In genomic region chr2:178395941-178396585, GRCh38 we compare ENCODE assay signal across 19 cellular contexts. TPM values are rescaled to one million over a fixed set of nuclear protein-coding genes. Genes with fewer than 3 reads are reported as not detected.
DNase-seq lines count a peak whose midpoint lies in the region; ATAC-seq, FAIRE-seq and TF ChIP-seq lines count a peak whose summit lies in the region.
"Had no signal": no experiment of that assay in that cellular context is flagged by ENCODE, and none has a peak within 500 bp of the region (broad histone marks: within the 10 kb centered on the region; RNA-seq: fewer than 3 reads in every experiment).

No MANE protein-coding gene starts in this region.

- H3K4me3 Mint-ChIP-seq in brain = no peak overlapping the region
- H3K4me3 Mint-ChIP-seq: B cell; CD4-positive, alpha-beta memory T cell had no signal

- TF ChIP-seq CTCF in AG09309 (IDR thresholded peaks at IDR 0.05; ENCODE audit: control insufficient read depth, insufficient read depth, low read depth, low read length, missing control alignments) (no peak), brain (conservative IDR thresholded peaks at IDR 0.05) (no peak)

- TF ChIP-seq POLR2A in H54 (IDR thresholded peaks at IDR 0.05; ENCODE audit: low read depth, low read length) = no peak

- peaks cover 21% of the 10 kb centered on the region for H3K4me1 Mint-ChIP-seq in brain
- H3K4me1 Mint-ChIP-seq: B cell; CD4-positive, alpha-beta memory T cell had no signal

- no peak for ATAC-seq in Right ventricle myocardium inferior

- H3K9me3 Mint-ChIP-seq in brain = no peaks in the 10 kb centered on the region
- H3K9me3 Mint-ChIP-seq: CD4-positive, alpha-beta memory T cell had no signal

- DNase-seq in AG09309 (ENCODE audit: low read depth) = peak; percentile 21
- no peak for DNase-seq in H54 (ENCODE audit: insufficient read length, low spot score)
- DNase-seq in NCI-H82 (lab: John Stamatoyannopoulos, UW) = peak; percentile 57
- no peak for DNase-seq in SK-N-DZ (ENCODE audit: low spot score)
- no peak for DNase-seq in Right ventricle myocardium inferior (ENCODE audit: missing footprints)
- no peak for DNase-seq in NCI-H1436 treated with DMSO at 0.1 percent for 48 hours (lab: John Stamatoyannopoulos, UW)
- DNase-seq in GM19239 (ENCODE audit: insufficient read length, low spot score) = no peak
- DNase-seq: 8988T; CD4-positive, alpha-beta memory T cell; DMS153; DMS79 treated with DMSO at 0.1 percent for 48 hours; GDM1; GOT3; IMR-90; KG1 had no signal

- no peaks in the 10 kb centered on the region for H3K27me3 Mint-ChIP-seq in brain
- H3K27me3 Mint-ChIP-seq: B cell had no signal

- H3K36me3 Mint-ChIP-seq in brain = peaks cover under 1% of the 10 kb centered on the region
- H3K36me3 Mint-ChIP-seq: CD4-positive, alpha-beta memory T cell had no signal

- peak overlapping the region in 3 of 5 experiments; percentile 17 to 39 (median 23) for H3K27ac Mint-ChIP-seq in brain
- H3K27ac Mint-ChIP-seq: B cell; CD4-positive, alpha-beta memory T cell had no signal

- intact Hi-C loops in Right ventricle myocardium inferior (cut with DNase I) = loop anchor here (2.0 kb wide), 1 partner anchor 19 kb away; no protein-coding TSS in a partner anchor

- no peak overlapping the region for H3K4me3 ChIP-seq in AG09309 (ENCODE audit: control insufficient read depth, low read depth, low read length)
- H3K4me3 ChIP-seq: HAP-1 had no signal

- peak; percentile 27 for FAIRE-seq in H54 (lab: Jason Lieb, UNC)
- FAIRE-seq in GM19239 (lab: Jason Lieb, UNC) = no peak
- FAIRE-seq: GM18507 had no signal

RNA-seq across cellular contexts. Expression of gene PRKRA, which starts 54.9 kb away (rescaled TPM):
- 54.4 TPM for polyA plus RNA-seq in brain (ENCODE audit: insufficient read depth, low read depth, low replicate concordance)
- 87.2 and 89.8 TPM in 2 replicates for polyA plus RNA-seq in SK-N-DZ (2014; cell fraction: cytosol; rRNA removed)
- 80.3 and 91.9 TPM in 2 replicates for polyA plus RNA-seq in SK-N-DZ (2014; cell fraction: nucleus; rRNA removed)
- total RNA-seq in Right ventricle myocardium inferior = 45.4 TPM

RNA-seq across cellular contexts. Expression of gene PJVK, which starts 55.1 kb away (rescaled TPM):
- polyA plus RNA-seq in brain (ENCODE audit: insufficient read depth, low read depth, low replicate concordance) = 0.22 TPM
- 1.4 and 4.2 TPM in 2 replicates for polyA plus RNA-seq in SK-N-DZ (2014; cell fraction: cytosol; rRNA removed)
- 11.8 and 17.5 TPM in 2 replicates for polyA plus RNA-seq in SK-N-DZ (2014; cell fraction: nucleus; rRNA removed)
- 0.70 TPM for total RNA-seq in Right ventricle myocardium inferior

Comparison
In these comparisons a context has a peak if more than half of its experiments do, and no peak if none do; other contexts are left out.
1. DNase-seq: peak in AG09309 (single experiment) and NCI-H82 (single experiment); none in H54 (single experiment), SK-N-DZ (single experiment), Right ventricle myocardium inferior (single experiment), NCI-H1436 treated with DMSO at 0.1 percent for 48 hours (single experiment) and GM19239 (single experiment).